17 cellular contexts compared by ENCODE assay signal in genomic region chr14:80784824-80785223, GRCh38.
DNase-seq lines count a peak whose midpoint lies in the region; ATAC-seq, FAIRE-seq and TF ChIP-seq lines count a peak whose summit lies in the region.
"Had no signal": no experiment of that assay in that cellular context is flagged by ENCODE, and none has a peak within 500 bp of the region (broad histone marks: within the 10 kb centered on the region; RNA-seq: fewer than 3 reads in every experiment).

No MANE protein-coding gene starts in this region.

- no peak for TF ChIP-seq POLR2A in A549 (IDR thresholded peaks at IDR 0.05; ENCODE audit: low read length)

- DNase-seq in A549 (ENCODE audit: low read depth in 1 of 2, low spot score in 1 of 2) (peak in 1 of 2 experiments; percentile 26), GM03348 (ENCODE audit: low spot score) (peak; percentile 13), cerebellar cortex (ENCODE audit: low spot score) (peak; percentile 27), inferior parietal cortex (ENCODE audit: extremely low spot score) (peak; percentile 36), NCI-H345 (lab: John Stamatoyannopoulos, UW) (no peak), NCI-H82 treated with DMSO at 0.1 percent for 48 hours (lab: John Stamatoyannopoulos, UW; ENCODE audit: unreplicated experiment) (no peak)
- DNase-seq: activated T-cell treated with anti-CD3 and anti-CD28 coated beads for 4 hours, AML-193, cerebellar nuclear complex, DMS79, erythroblast, NCI-H2029, NCI-H748 treated with DMSO at 0.1 percent for 48 hours had no signal

- 88% methylated on average over 4 of the region's 4 CpGs for WGBS in A549 (ENCODE audit: missing lambda C conversion rate)

- CTCF ChIA-PET in A549 (lab: Yijun Ruan, JAX), result interaction anchor here (1.4 to 2.6 kb wide), 2 partner anchors 18 to 729 kb away, joined by 3 to 11 read pairs; no protein-coding TSS in a partner anchor

- ATAC-seq in A549, result peak; percentile 54 to 58; a peak in 3 of 6 replicates
- ATAC-seq in HG03280 (IDR thresholded peaks at IDR 0.05; ENCODE audit: unreplicated experiment), result no peak
- ATAC-seq in HG03025 (IDR thresholded peaks at IDR 0.05; ENCODE audit: low FRiP score, unreplicated experiment), result no peak

- TF ChIP-seq RAD21 in A549 (conservative IDR thresholded peaks at IDR 0.05 in 1 of 2, IDR thresholded peaks at IDR 0.05 in 1 of 2), result peak in 1 of 2 experiments; percentile 32; a peak in 2 of 5 replicates

- H3K4me3 ChIP-seq in A549, result no peak overlapping the region

- no peak overlapping the region for H3K4me2 ChIP-seq in A549

- no peaks in the 10 kb centered on the region for H3K9me3 ChIP-seq in A549
- H3K9me3 ChIP-seq: neutrophil had no signal

- TF ChIP-seq EP300 in A549 (IDR thresholded peaks at IDR 0.05), result no peak

- no peak for FAIRE-seq in A549 (lab: Jason Lieb, UNC)

- POLR2A ChIA-PET in A549 (lab: Yijun Ruan, JAX), result no interaction called here

- H3K27ac ChIP-seq in A549, result no peak overlapping the region
- H3K27ac ChIP-seq: neutrophil, RWPE1 had no signal

- no peak for TF ChIP-seq CTCF in A549 (IDR thresholded peaks at IDR 0.05)

- no peaks in the 10 kb centered on the region for H3K4me1 ChIP-seq in A549

TF ChIP-seq in A549, 52 proteins besides CTCF, POLR2A, EP300 and RAD21:
- TF ChIP-seq ZFP36 (IDR thresholded peaks at IDR 0.05; ENCODE audit: borderline replicate concordance, partially characterized antibody) (no peak), ZC3H11A (IDR thresholded peaks at IDR 0.05) (no peak), SMC3 (IDR thresholded peaks at IDR 0.05) (peak; percentile 40; the same call in 2 of the 3 replicates)

Comparison
In these comparisons a context has a peak if more than half of its experiments do, and no peak if none do; other contexts are left out.
1. ATAC-seq: peak in A549 (2 of 2); none in HG03280 (single experiment) and HG03025 (single experiment).
2. DNase-seq: peak in GM03348 (single experiment), cerebellar cortex (single experiment) and inferior parietal cortex (single experiment); none in NCI-H345 (single experiment) and NCI-H82 treated with DMSO at 0.1 percent for 48 hours (single experiment).